ENCODE assay signal across 22 cellular contexts in genomic region chr12:4256043-4256826, GRCh38.
"Had no signal": no experiment of that assay in that cellular context is flagged by ENCODE, and none has a peak within 500 bp of the region (broad histone marks: within the 10 kb centered on the region; RNA-seq: fewer than 3 reads in every experiment).

No MANE protein-coding gene starts in this region.

- H3K27me3 Mint-ChIP-seq: activated naive CD8-positive, alpha-beta T cell had no signal

- ATAC-seq: activated CD4-positive, CD25-positive, alpha-beta regulatory T cell treated with anti-CD3 and anti-CD28 coated beads, Interleukin-2, amount 50 U/mL, for 24 hours; activated CD8-positive, alpha-beta memory T cell treated with anti-CD3 and anti-CD28 coated beads, Interleukin-2, amount 10 ng/mL, durations not matched to agents 7 days and 5 days; activated CD8-positive, alpha-beta T cell treated with anti-CD3 and anti-CD28 coated beads, Interleukin-2, amount 10 ng/mL, durations not matched to agents 7 days and 5 days; naive thymus-derived CD8-positive, alpha-beta T cell; stimulated activated memory B cell treated with anti-CD40 and anti-IgM and Interleukin-4, amounts not matched to agents 10 μg/mL and 1 μg/mL and 100 μg/mL, for 72 hours had no signal

- H3K4me3 Mint-ChIP-seq: activated CD8-positive, alpha-beta memory T cell treated with anti-CD3 and anti-CD28 coated beads, Interleukin-2, amount 10 ng/mL, durations not matched to agents 7 days and 5 days; activated CD8-positive, alpha-beta T cell treated with anti-CD3 and anti-CD28 coated beads, Interleukin-2, amount 10 ng/mL, durations not matched to agents 7 days and 5 days; activated naive CD8-positive, alpha-beta T cell; memory B cell; naive thymus-derived CD8-positive, alpha-beta T cell; stimulated activated memory B cell treated with anti-CD40 and anti-IgM and Interleukin-4, amounts not matched to agents 10 μg/mL and 1 μg/mL and 100 μg/mL, for 72 hours; T-helper 1 cell treated with Interleukin-12 subunit alpha and Interleukin-12 subunit beta and Interleukin-4 antibody, amounts not matched to agents 30 μg/mL and 1 μg/mL, for 36 hours had no signal

- H3K36me3 Mint-ChIP-seq: memory B cell; stimulated activated memory B cell treated with anti-CD40 and anti-IgM and Interleukin-4, amounts not matched to agents 10 μg/mL and 1 μg/mL and 100 μg/mL, for 72 hours had no signal

- FAIRE-seq: colon, endometrium had no signal

- DNase-seq: activated CD8-positive, alpha-beta memory T cell treated with anti-CD3 and anti-CD28 coated beads, Interleukin-2, amount 10 ng/mL, durations not matched to agents 7 days and 5 days; activated CD8-positive, alpha-beta T cell treated with anti-CD3 and anti-CD28 coated beads, Interleukin-2, amount 10 ng/mL, durations not matched to agents 7 days and 5 days; activated T-cell treated with anti-CD3 and anti-CD28 coated beads, Interleukin-2, amount 50 U/mL, for 48 hours; anterior cingulate cortex; dermis blood vessel endothelial cell; effector CD8-positive, alpha-beta T cell; hippocampal formation; naive thymus-derived CD8-positive, alpha-beta T cell; stimulated activated CD4-positive, alpha-beta T cell treated with anti-CD3 and anti-CD28 coated beads, Interleukin-1b, Interleukin-23, amount 100 ng/mL, for 48 hours; stimulated activated CD4-positive, alpha-beta T cell treated with anti-CD3 and anti-CD28 coated beads, Interleukin-4, amount 100 ng/mL, for 4 hours; stimulated activated CD8-positive, alpha-beta memory T cell treated with anti-CD3 and anti-CD28 coated beads, Interleukin-4, amount 100 ng/mL, for 48 hours; SW 1271; T-helper 9 cell; WERI-Rb-1 had no signal

- H3K27ac Mint-ChIP-seq: activated CD8-positive, alpha-beta memory T cell treated with anti-CD3 and anti-CD28 coated beads, Interleukin-2, amount 10 ng/mL, durations not matched to agents 7 days and 5 days; activated CD8-positive, alpha-beta T cell treated with anti-CD3 and anti-CD28 coated beads, Interleukin-2, amount 10 ng/mL, durations not matched to agents 7 days and 5 days; activated naive CD8-positive, alpha-beta T cell; activated T-helper 2 cell treated with anti-CD3 and anti-CD28 coated beads, Interferon-gamma antibody, Interleukin-2, Interleukin-4, amounts not matched to agents 10 μg/mL and 5 μg/mL and 100 μg/mL, durations not matched to agents 14 hours and 24 hours and 36 hours; memory B cell; stimulated activated memory B cell treated with anti-CD40 and anti-IgM and Interleukin-4, amounts not matched to agents 10 μg/mL and 1 μg/mL and 100 μg/mL, for 72 hours; T-helper 1 cell treated with Interleukin-12 subunit alpha and Interleukin-12 subunit beta and Interleukin-4 antibody, amounts not matched to agents 30 μg/mL and 1 μg/mL, for 36 hours had no signal
